In the genomic region with DNA sequence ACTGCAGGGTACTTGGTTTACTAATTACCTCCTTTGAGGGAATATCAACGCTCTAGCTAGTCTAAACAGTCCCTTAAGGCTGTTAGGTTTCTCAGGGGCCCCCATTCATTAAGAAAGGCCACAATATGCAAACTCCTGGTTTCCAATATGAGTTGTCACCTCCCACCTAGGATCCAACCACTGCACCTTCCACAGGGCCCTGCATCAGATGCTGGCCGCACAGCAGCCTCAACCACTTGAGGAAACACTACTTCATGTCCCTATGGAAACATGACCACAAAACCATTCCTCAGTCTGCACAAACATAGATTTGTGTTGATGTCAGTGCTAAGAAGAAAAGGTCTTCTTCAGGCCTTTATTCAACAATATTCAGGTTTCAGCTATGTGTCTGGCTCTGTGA, we compare ENCODE assay signal across 11 cellular contexts. TPM values are rescaled to one million over a fixed set of nuclear protein-coding genes. Genes with fewer than 3 reads are reported as not detected.
A peak's percentile ranks its signal among the peaks of the same experiment; 100 is the strongest.
DNase-seq lines count a peak whose midpoint lies in the region; ATAC-seq and TF ChIP-seq lines count a peak whose summit lies in the region.
"Had no signal": no experiment of that assay in that cellular context is flagged by ENCODE, and none has a peak within 500 bp of the region (broad histone marks: within the 10 kb centered on the region; RNA-seq: fewer than 3 reads in every experiment).

No MANE protein-coding gene starts in this region.

- no peaks in the 10 kb centered on the region for H3K4me1 ChIP-seq in BE2C

- ATAC-seq in GM18867 (IDR thresholded peaks at IDR 0.05; ENCODE audit: unreplicated experiment) (peak; percentile 30), GM21576 (IDR thresholded peaks at IDR 0.05; ENCODE audit: unreplicated experiment) (no peak), left colon (no peak)
- ATAC-seq: mucosa of descending colon had no signal

- H3K4me3 ChIP-seq in AG10803 (ENCODE audit: low read length) (no peak overlapping the region), choroid plexus epithelial cell (ENCODE audit: low read depth, low read length) (no peak overlapping the region), BE2C (ENCODE audit: low read depth, low read length) (no peak overlapping the region)
- H3K4me3 ChIP-seq: mucosa of descending colon had no signal

- intact Hi-C loops in left colon (cut with DNase I, micrococcal nuclease): no loop called here

- TF ChIP-seq CTCF in AG10803 (conservative IDR thresholded peaks at IDR 0.05; ENCODE audit: low read length): no peak
- no peak for TF ChIP-seq CTCF in choroid plexus epithelial cell (conservative IDR thresholded peaks at IDR 0.05; ENCODE audit: low read depth, low read length)
- no peak for TF ChIP-seq CTCF in BE2C (IDR thresholded peaks at IDR 0.05; ENCODE audit: low read depth, low read length)

- H3K27me3 ChIP-seq in BE2C: no peaks in the 10 kb centered on the region

- DNase-seq in AG10803 (ENCODE audit: low read depth) (peak; percentile 10), NCI-H187 treated with DMSO at 0.1 percent for 48 hours (lab: John Stamatoyannopoulos, UW) (peak; percentile 3), choroid plexus epithelial cell (ENCODE audit: low read depth) (peak; percentile 26), BE2C (no peak), GDM1 (lab: John Stamatoyannopoulos, UW) (no peak), left colon (no peak)
- DNase-seq: CD4-positive, CD25-positive, alpha-beta regulatory T cell; mucosa of descending colon; NCI-H2171 treated with DMSO at 0.1 percent for 48 hours had no signal

- no peaks in the 10 kb centered on the region for H3K9me3 ChIP-seq in BE2C
- H3K9me3 ChIP-seq: mucosa of descending colon had no signal

- H3K36me3 ChIP-seq in BE2C: no peaks in the 10 kb centered on the region

RNA-seq across cellular contexts. Expression of a gene that starts 40.9 kb away (rescaled TPM):
- 0.57 TPM for polyA plus RNA-seq in BE2C (2012; ENCODE audit: insufficient read depth, insufficient read length, low read depth)
- total RNA-seq in left colon: 1 to 10 TPM; 1.7 to 2.3 TPM

Comparison
In these comparisons a context has a peak if more than half of its experiments do, and no peak if none do; other contexts are left out.
1. DNase-seq: peak in AG10803 (single experiment), NCI-H187 treated with DMSO at 0.1 percent for 48 hours (single experiment) and choroid plexus epithelial cell (single experiment); none in BE2C (single experiment), GDM1 (single experiment) and left colon (0 of 2).